In the genomic region with DNA sequence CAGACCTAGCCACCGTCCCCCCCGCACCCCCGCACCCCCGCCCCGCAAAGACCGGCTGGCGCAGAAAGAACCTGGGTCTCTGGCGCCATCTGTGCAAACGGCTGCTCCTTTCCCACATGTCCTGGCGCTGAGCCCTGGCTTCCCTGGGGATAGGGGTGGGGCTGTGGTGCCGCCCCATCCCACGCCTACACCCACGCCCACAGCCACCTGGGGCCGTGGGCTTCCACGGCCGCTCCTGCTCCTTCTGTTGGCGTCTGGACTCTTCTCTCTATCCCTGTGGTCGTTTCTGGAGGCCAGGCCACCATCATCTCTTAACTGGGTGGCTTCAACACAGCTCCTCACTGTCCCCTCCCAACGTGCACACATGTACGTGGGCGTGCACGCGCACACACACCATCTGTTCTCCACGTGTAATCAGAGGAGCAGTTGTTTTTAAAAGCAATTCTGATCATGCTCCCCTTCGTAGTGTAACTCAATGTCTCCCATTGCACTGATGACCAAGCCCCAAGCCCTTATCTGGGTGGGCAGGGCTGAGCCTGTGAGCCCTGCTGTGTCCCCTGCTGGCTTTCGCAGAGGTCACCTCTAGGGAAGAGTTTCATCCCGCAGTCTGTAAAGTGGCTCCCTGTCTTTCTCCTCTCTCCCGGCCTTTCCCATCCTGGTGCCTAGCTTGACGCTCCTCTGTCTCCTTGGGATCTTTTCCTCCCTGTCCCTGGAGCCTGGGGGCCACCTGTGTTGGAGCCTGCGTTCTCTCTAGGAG, we compare ENCODE assay signal across 8 cellular contexts. TPM values are rescaled to one million over a fixed set of nuclear protein-coding genes. Genes with fewer than 3 reads are reported as not detected.
DNase-seq lines count a peak whose midpoint lies in the region; ATAC-seq and TF ChIP-seq lines count a peak whose summit lies in the region.

No MANE protein-coding gene starts in this region.

- no peak overlapping the region for H2BK15ac ChIP-seq in IMR-90 (ENCODE audit: low read depth, low read length)

- H4K91ac ChIP-seq in IMR-90 (ENCODE audit: insufficient read depth, low read depth, low read length) = no peak overlapping the region

- peak overlapping the region; percentile 84 for H3K27ac Mint-ChIP-seq in activated naive CD8-positive, alpha-beta T cell treated with anti-CD3 and anti-CD28 coated beads, Interleukin-2, amount 50 U/mL, for 24 hours
- peak overlapping the region; percentile 97 for H3K27ac Mint-ChIP-seq in memory B cell

- no peak overlapping the region for H2AK5ac ChIP-seq in IMR-90 (ENCODE audit: low read depth, low read length)

- H3K9me3 Mint-ChIP-seq in activated naive CD8-positive, alpha-beta T cell treated with anti-CD3 and anti-CD28 coated beads, Interleukin-2, amount 50 U/mL, for 24 hours = no peaks in the 10 kb centered on the region
- peaks cover 3% of the 10 kb centered on the region for H3K9me3 Mint-ChIP-seq in memory B cell

- H4K8ac ChIP-seq in IMR-90 (ENCODE audit: low read depth in 2 of 2, low read length in 2 of 2) = no peak overlapping the region

- H3K18ac ChIP-seq in IMR-90 (ENCODE audit: low read depth, low read length) = no peak overlapping the region

- H2AFZ ChIP-seq in IMR-90 (replicated peaks; ENCODE audit: low read length, poor library complexity) = peak overlapping the region; percentile 33

- no peak overlapping the region for H3K4me3 Mint-ChIP-seq in activated naive CD8-positive, alpha-beta T cell treated with anti-CD3 and anti-CD28 coated beads, Interleukin-2, amount 50 U/mL, for 24 hours
- peak overlapping the region; percentile 63 for H3K4me3 Mint-ChIP-seq in memory B cell

- H3K36me3 Mint-ChIP-seq in activated naive CD8-positive, alpha-beta T cell treated with anti-CD3 and anti-CD28 coated beads, Interleukin-2, amount 50 U/mL, for 24 hours (ENCODE audit: low read depth) = peaks cover 43% of the 10 kb centered on the region
- peaks cover 28% of the 10 kb centered on the region for H3K36me3 Mint-ChIP-seq in memory B cell

- no peak overlapping the region for H4K5ac ChIP-seq in IMR-90 (ENCODE audit: low read depth, low read length)

- H3K36me3 ChIP-seq in IMR-90 (ENCODE audit: control insufficient read depth, insufficient read depth, low read length) = no peaks in the 10 kb centered on the region

- WGBS in IMR-90 (ENCODE audit: extremely low coverage in 2 of 2, insufficient read length in 1 of 2), 2 experiments = 7% methylated on average over 2 of the region's 30 CpGs; no CpG with 5 or more reads in 1 of the 2 experiments

- no peak overlapping the region for H2BK5ac ChIP-seq in IMR-90 (ENCODE audit: low read depth, low read length, poor library complexity, severe bottlenecking)

- H3K9me3 ChIP-seq in IMR-90 (ENCODE audit: control insufficient read depth, insufficient read depth, low read length) = no peaks in the 10 kb centered on the region

- in situ Hi-C loops in IMR-90 (cut with MboI; ENCODE audit: low sequenced_read_pairs) = loop anchor here (10.0 kb wide), 1 partner anchor 249 kb away; no protein-coding TSS in a partner anchor

- no peak overlapping the region for H3K27ac ChIP-seq in IMR-90 (ENCODE audit: insufficient read depth, low read length)

- no peaks in the 10 kb centered on the region for H3K4me1 ChIP-seq in IMR-90 (ENCODE audit: control insufficient read depth, insufficient read depth, low read length)

- no peaks in the 10 kb centered on the region for H3K27me3 Mint-ChIP-seq in activated naive CD8-positive, alpha-beta T cell treated with anti-CD3 and anti-CD28 coated beads, Interleukin-2, amount 50 U/mL, for 24 hours
- H3K27me3 Mint-ChIP-seq in memory B cell = no peaks in the 10 kb centered on the region

- no peak overlapping the region for H3K4ac ChIP-seq in IMR-90 (ENCODE audit: low read depth, low read length)

- CTCF ChIA-PET in IMR-90 (lab: Yijun Ruan, JAX) = no interaction called here

- H3K56ac ChIP-seq in IMR-90 (ENCODE audit: extremely low read depth, insufficient read depth, low read length) = no peak overlapping the region

- no peak for TF ChIP-seq POLR2A in IMR-90 (IDR thresholded peaks at IDR 0.05; ENCODE audit: low read depth, low read length)

- intact Hi-C loops in IMR-90 (cut with micrococcal nuclease) = loop anchor here (1.0 kb wide), 1 partner anchor 248 kb away; no protein-coding TSS in a partner anchor

- POLR2A ChIA-PET in IMR-90 (lab: Charles Lee; ENCODE audit: unreplicated experiment) = no interaction called here

- H3K79me1 ChIP-seq in IMR-90 (ENCODE audit: low read depth in 1 of 2, low read length in 2 of 2) = no peaks in the 10 kb centered on the region

- TF ChIP-seq CTCF in IMR-90 (conservative IDR thresholded peaks at IDR 0.05; ENCODE audit: low read depth, low read length) = no peak

- no peaks in the 10 kb centered on the region for H4K20me1 ChIP-seq in IMR-90 (ENCODE audit: insufficient read depth, low read length)

- peaks cover 53% of the 10 kb centered on the region for H3K4me1 Mint-ChIP-seq in activated naive CD8-positive, alpha-beta T cell treated with anti-CD3 and anti-CD28 coated beads, Interleukin-2, amount 50 U/mL, for 24 hours
- H3K4me1 Mint-ChIP-seq in memory B cell = peaks cover 52% of the 10 kb centered on the region

- ATAC-seq in IMR-90 (ENCODE audit: low read depth) (peak; percentile 46), memory B cell (ENCODE audit: low read depth) (peak; percentile 2), GM21390 (IDR thresholded peaks at IDR 0.05; ENCODE audit: unreplicated experiment) (no peak)
- ATAC-seq in activated naive CD8-positive, alpha-beta T cell treated with anti-CD3 and anti-CD28 coated beads, Interleukin-2, amount 50 U/mL, for 24 hours = no peak

- peaks cover 29% of the 10 kb centered on the region for H3K27me3 ChIP-seq in IMR-90 (ENCODE audit: control insufficient read depth, insufficient read depth, low read length)

- DNase-seq in COLO829 (ENCODE audit: low spot score) = peak; percentile 40
- no peak for DNase-seq in IMR-90
- no peak for DNase-seq in activated naive CD8-positive, alpha-beta T cell treated with anti-CD3 and anti-CD28 coated beads, Interleukin-2, amount 50 U/mL, for 24 hours
- DNase-seq in memory B cell (ENCODE audit: low spot score in 2 of 2) = no peak
- no peak for DNase-seq in NCI-H128 (lab: John Stamatoyannopoulos, UW; ENCODE audit: unreplicated experiment)
- no peak for DNase-seq in GOT3 (lab: John Stamatoyannopoulos, UW)
- no peak for DNase-seq in activated CD8-positive, alpha-beta memory T cell treated with anti-CD3 and anti-CD28 coated beads, Interleukin-2, amount 50 U/mL, for 48 hours

- no peak overlapping the region for H3K23ac ChIP-seq in IMR-90 (ENCODE audit: low read depth, low read length)

- H3K4me2 ChIP-seq in IMR-90 (ENCODE audit: low read depth, low read length) = no peak overlapping the region

- no peak overlapping the region for H3K14ac ChIP-seq in IMR-90 (replicated peaks; ENCODE audit: low read depth, low read length)

- no peak for TF ChIP-seq RAD21 in IMR-90 (IDR thresholded peaks at IDR 0.05; ENCODE audit: low read length)

- no TSS peak for BruUV-seq in IMR-90 (replicated peaks; lab: Mats Ljungman, UMichigan)

- H2BK120ac ChIP-seq in IMR-90 (ENCODE audit: low read depth, low read length) = no peak overlapping the region

- H2BK20ac ChIP-seq in IMR-90 (ENCODE audit: low read depth, low read length) = no peak overlapping the region

- H3K9me1 ChIP-seq in IMR-90 (ENCODE audit: insufficient read depth, low read length) = no peaks in the 10 kb centered on the region

- no peak overlapping the region for H3K4me3 ChIP-seq in IMR-90 (ENCODE audit: insufficient read depth, low read depth, low read length)

- no peak overlapping the region for H2AK9ac ChIP-seq in IMR-90 (replicated peaks; ENCODE audit: low read depth, low read length, poor library complexity)

- H3K9ac ChIP-seq in IMR-90 (ENCODE audit: low read depth, low read length) = no peak overlapping the region

- dilution Hi-C loops in IMR-90 (cut with HindIII; ENCODE audit: low sequenced_read_pairs, unreplicated experiment) = no loop called here

TF ChIP-seq in IMR-90, 13 proteins besides CTCF, POLR2A, EP300 and RAD21:
- TF ChIP-seq, protein P1, sequence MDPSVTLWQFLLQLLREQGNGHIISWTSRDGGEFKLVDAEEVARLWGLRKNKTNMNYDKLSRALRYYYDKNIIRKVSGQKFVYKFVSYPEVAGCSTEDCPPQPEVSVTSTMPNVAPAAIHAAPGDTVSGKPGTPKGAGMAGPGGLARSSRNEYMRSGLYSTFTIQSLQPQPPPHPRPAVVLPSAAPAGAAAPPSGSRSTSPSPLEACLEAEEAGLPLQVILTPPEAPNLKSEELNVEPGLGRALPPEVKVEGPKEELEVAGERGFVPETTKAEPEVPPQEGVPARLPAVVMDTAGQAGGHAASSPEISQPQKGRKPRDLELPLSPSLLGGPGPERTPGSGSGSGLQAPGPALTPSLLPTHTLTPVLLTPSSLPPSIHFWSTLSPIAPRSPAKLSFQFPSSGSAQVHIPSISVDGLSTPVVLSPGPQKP (IDR thresholded peaks at IDR 0.05; ENCODE audit: borderline replicate concordance, low read depth, low read length) = no peak
- TF ChIP-seq NFE2L2 (IDR thresholded peaks at IDR 0.05; ENCODE audit: low read depth, low read length) (no peak), MAZ (IDR thresholded peaks at IDR 0.05; ENCODE audit: borderline replicate concordance, low read depth, low read length) (no peak), RFX5 (IDR thresholded peaks at IDR 0.05; ENCODE audit: low read depth, low read length) (no peak), SMC3 (IDR thresholded peaks at IDR 0.05; ENCODE audit: low read depth, low read length) (no peak)
TF ChIP-seq in IMR-90: peak in this region for 0.

RNA-seq across cellular contexts. Expression of a gene that starts 31.9 kb away (rescaled TPM):
- 20.4 and 23.1 TPM in 2 replicates for total RNA-seq in IMR-90 (2012; rRNA removed)
- polyA plus RNA-seq in IMR-90 (2012; rRNA removed) = 26.4 and 29.6 TPM in 2 replicates
- polyA plus RNA-seq in IMR-90 (2012; cell fraction: cytosol; rRNA removed) = 19.3 and 28.9 TPM in 2 replicates
- 15.9 and 19.1 TPM in 2 replicates for polyA plus RNA-seq in IMR-90 (2012; cell fraction: nucleus; rRNA removed; ENCODE audit: low replicate concordance)

Comparison
In these comparisons a context has a peak if more than half of its experiments do, and no peak if none do; other contexts are left out.
1. ATAC-seq: peak in IMR-90 (single experiment) and memory B cell (single experiment); none in activated naive CD8-positive, alpha-beta T cell treated with anti-CD3 and anti-CD28 coated beads, Interleukin-2, amount 50 U/mL, for 24 hours (single experiment) and GM21390 (single experiment).